ENCODE assay signal across 8 cellular contexts in genomic region chr19:2602391-2603181, GRCh38.
DNase-seq lines count a peak whose midpoint lies in the region; ATAC-seq and TF ChIP-seq lines count a peak whose summit lies in the region.

No MANE protein-coding gene starts in this region.

- H3K36me3 Mint-ChIP-seq in activated T-helper 2 cell treated with anti-CD3 and anti-CD28 coated beads, Interferon-gamma antibody, Interleukin-2, Interleukin-4, amounts not matched to agents 10 μg/mL and 5 μg/mL and 100 μg/mL, durations not matched to agents 14 hours and 24 hours and 36 hours (ENCODE audit: low read depth): no peaks in the 10 kb centered on the region

- TF ChIP-seq CTCF in AG10803 (conservative IDR thresholded peaks at IDR 0.05; ENCODE audit: low read length): peak; percentile 22; the same call in 1 of the 2 replicates
- no peak for TF ChIP-seq CTCF in GM13977 (IDR thresholded peaks at IDR 0.05; ENCODE audit: extremely low read depth, insufficient read depth, missing control alignments)

- H3K27ac Mint-ChIP-seq in activated T-helper 2 cell treated with anti-CD3 and anti-CD28 coated beads, Interferon-gamma antibody, Interleukin-2, Interleukin-4, amounts not matched to agents 10 μg/mL and 5 μg/mL and 100 μg/mL, durations not matched to agents 14 hours and 24 hours and 36 hours: no peak overlapping the region

- H3K27me3 Mint-ChIP-seq in activated T-helper 2 cell treated with anti-CD3 and anti-CD28 coated beads, Interferon-gamma antibody, Interleukin-2, Interleukin-4, amounts not matched to agents 10 μg/mL and 5 μg/mL and 100 μg/mL, durations not matched to agents 14 hours and 24 hours and 36 hours (ENCODE audit: low read depth): peaks cover 12% of the 10 kb centered on the region

- intact Hi-C loops in activated T-helper 2 cell treated with anti-CD3 and anti-CD28 coated beads, Interferon-gamma antibody, Interleukin-2, Interleukin-4, amounts not matched to agents 10 μg/mL and 5 μg/mL and 100 μg/mL, durations not matched to agents 14 hours and 24 hours and 36 hours (cut with micrococcal nuclease): no loop called here

- H3K4me3 ChIP-seq in AG10803 (ENCODE audit: low read length): peak overlapping the region; percentile 40

- H3K4me1 Mint-ChIP-seq in activated T-helper 2 cell treated with anti-CD3 and anti-CD28 coated beads, Interferon-gamma antibody, Interleukin-2, Interleukin-4, amounts not matched to agents 10 μg/mL and 5 μg/mL and 100 μg/mL, durations not matched to agents 14 hours and 24 hours and 36 hours (ENCODE audit: low read depth): peaks cover 15% of the 10 kb centered on the region

- in situ Hi-C loops in GM13977 (cut with MboI; ENCODE audit: low pct_unique_long_range_greater_than_20kb, low sequenced_read_pairs, unreplicated experiment): loop anchor here (25.0 kb wide), 1 partner anchor 340 kb away; the partner anchor contains the start of gene JSRP1

- no peak overlapping the region for H3K4me3 Mint-ChIP-seq in activated T-helper 2 cell treated with anti-CD3 and anti-CD28 coated beads, Interferon-gamma antibody, Interleukin-2, Interleukin-4, amounts not matched to agents 10 μg/mL and 5 μg/mL and 100 μg/mL, durations not matched to agents 14 hours and 24 hours and 36 hours (ENCODE audit: low read depth)

- no peaks in the 10 kb centered on the region for H3K9me3 Mint-ChIP-seq in activated T-helper 2 cell treated with anti-CD3 and anti-CD28 coated beads, Interferon-gamma antibody, Interleukin-2, Interleukin-4, amounts not matched to agents 10 μg/mL and 5 μg/mL and 100 μg/mL, durations not matched to agents 14 hours and 24 hours and 36 hours

- peak; percentile 94 for ATAC-seq in SK-N-SH treated with all-trans-retinoic acid at 6 μM for 48 hours

- DNase-seq in AG10803 (ENCODE audit: low read depth): peak; percentile 100
- peak; percentile 41 for DNase-seq in glomerular visceral epithelial cell (ENCODE audit: extremely low spot score)
- peak; percentile 76 for DNase-seq in occipital lobe (lab: John Stamatoyannopoulos, UW)
- no peak for DNase-seq in UCSD-AML1 (lab: John Stamatoyannopoulos, UW; ENCODE audit: unreplicated experiment)
- DNase-seq in RKO (ENCODE audit: low spot score): no peak
- DNase-seq in GM13977 (ENCODE audit: low spot score): no peak
- DNase-seq in activated T-helper 2 cell treated with anti-CD3 and anti-CD28 coated beads, Interferon-gamma antibody, Interleukin-2, Interleukin-4, amounts not matched to agents 10 μg/mL and 5 μg/mL and 100 μg/mL, durations not matched to agents 14 hours and 24 hours and 36 hours (ENCODE audit: low spot score): no peak

TF ChIP-seq in SK-N-SH treated with all-trans-retinoic acid at 6 μM for 48 hours, 23 proteins besides CTCF, POLR2A, EP300 and RAD21:
- no peak for TF ChIP-seq PATZ1 (CRISPR knock-in tag; IDR thresholded peaks at IDR 0.05; ENCODE audit: borderline replicate concordance)
- TF ChIP-seq CREB5 (CRISPR knock-in tag; IDR thresholded peaks at IDR 0.05; ENCODE audit: low read depth): no peak
- TF ChIP-seq SNAI2 (CRISPR knock-in tag; IDR thresholded peaks at IDR 0.05): no peak
- TF ChIP-seq RARB (CRISPR knock-in tag; IDR thresholded peaks at IDR 0.05): no peak
- TF ChIP-seq TSHZ2 (CRISPR knock-in tag; IDR thresholded peaks at IDR 0.05): no peak
- TF ChIP-seq TOX (CRISPR knock-in tag; IDR thresholded peaks at IDR 0.05; ENCODE audit: borderline replicate concordance): no peak
- TF ChIP-seq ZC3H10 (CRISPR knock-in tag; IDR thresholded peaks at IDR 0.05): no peak
- no peak for TF ChIP-seq BACH2 (CRISPR knock-in tag; IDR thresholded peaks at IDR 0.05; ENCODE audit: borderline replicate concordance)
- TF ChIP-seq ARNTL (CRISPR knock-in tag; IDR thresholded peaks at IDR 0.05; ENCODE audit: borderline replicate concordance, low read depth): no peak
- no peak for TF ChIP-seq CSDC2 (CRISPR knock-in tag; IDR thresholded peaks at IDR 0.05)
- TF ChIP-seq OSR1 (CRISPR knock-in tag; IDR thresholded peaks at IDR 0.05): no peak
- TF ChIP-seq ZNF70 (CRISPR knock-in tag; IDR thresholded peaks at IDR 0.05): no peak

Comparison
In these comparisons a context has a peak if more than half of its experiments do, and no peak if none do; other contexts are left out.
1. DNase-seq: peak in AG10803 (single experiment), glomerular visceral epithelial cell (single experiment) and occipital lobe (single experiment); none in UCSD-AML1 (single experiment), RKO (single experiment), GM13977 (single experiment) and activated T-helper 2 cell treated with anti-CD3 and anti-CD28 coated beads, Interferon-gamma antibody, Interleukin-2, Interleukin-4, amounts not matched to agents 10 μg/mL and 5 μg/mL and 100 μg/mL, durations not matched to agents 14 hours and 24 hours and 36 hours (single experiment).